14 cellular contexts compared by ENCODE assay signal in the genomic region with DNA sequence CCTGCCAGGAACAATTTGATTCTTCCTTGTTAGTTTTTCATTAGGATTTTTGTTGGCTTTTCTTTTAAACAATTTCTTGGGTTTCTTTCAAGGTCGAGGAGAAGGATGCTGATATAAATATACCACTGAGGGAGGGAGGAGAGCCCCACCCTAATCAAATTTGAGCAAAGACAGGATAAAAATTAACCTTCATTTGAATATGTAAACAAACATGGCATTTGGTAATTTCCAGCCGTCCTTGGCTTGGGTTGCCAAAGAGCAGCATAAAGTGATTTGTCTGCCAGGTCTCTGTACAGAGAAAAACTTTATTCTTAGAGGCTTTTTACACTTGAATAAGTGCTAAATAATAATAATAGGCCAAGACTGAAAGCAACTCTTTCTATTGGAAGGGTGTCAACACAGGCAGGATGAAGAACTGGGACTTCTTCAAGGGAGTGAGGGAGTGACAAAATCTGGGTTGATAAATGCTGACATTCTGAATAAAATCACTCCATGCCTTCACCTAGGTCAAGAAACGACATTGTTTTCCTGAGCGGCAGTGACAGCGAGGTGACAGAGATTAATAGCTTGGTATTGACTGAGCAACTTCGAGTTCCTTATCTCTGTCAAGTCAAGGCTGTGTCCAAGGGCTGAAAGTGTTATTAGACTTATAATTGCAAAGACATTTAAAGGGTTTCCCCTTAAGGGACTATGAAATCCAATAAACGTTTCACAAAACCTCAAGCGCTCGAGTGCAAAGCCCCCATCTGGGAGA.
DNase-seq lines count a peak whose midpoint lies in the region; ATAC-seq and TF ChIP-seq lines count a peak whose summit lies in the region.
"Had no signal": no experiment of that assay in that cellular context is flagged by ENCODE, and none has a peak within 500 bp of the region (broad histone marks: within the 10 kb centered on the region; RNA-seq: fewer than 3 reads in every experiment).

No MANE protein-coding gene starts in this region.

- peak; percentile 62 for TF ChIP-seq EP300 in neural cell (conservative IDR thresholded peaks at IDR 0.05; ENCODE audit: poor library complexity, severe bottlenecking)

- no peak for TF ChIP-seq RAD21 in neural cell (conservative IDR thresholded peaks at IDR 0.05)

- H3K27ac Mint-ChIP-seq in activated CD8-positive, alpha-beta memory T cell treated with anti-CD3 and anti-CD28 coated beads, Interleukin-2, amount 10 ng/mL, durations not matched to agents 7 days and 5 days: no peak overlapping the region
- H3K27ac Mint-ChIP-seq: CD14-positive monocyte; CD4-positive, alpha-beta memory T cell; GM23338 had no signal

- H2AFZ ChIP-seq in neural cell (ENCODE audit: low read depth, low read length): no peak overlapping the region
- H2AFZ ChIP-seq: GM23338 had no signal

- H3K27me3 ChIP-seq in neural cell (ENCODE audit: insufficient read depth, low read depth, low read length): no peaks in the 10 kb centered on the region

- TF ChIP-seq CTCF in neural cell (IDR thresholded peaks at IDR 0.05; ENCODE audit: poor library complexity, severe bottlenecking): no peak

- H3F3A ChIP-seq in neural cell (ENCODE audit: insufficient read depth, low read length, poor library complexity, severe bottlenecking): no peaks in the 10 kb centered on the region

- no peak overlapping the region for H3K27ac ChIP-seq in neural cell (ENCODE audit: low read length)

- H3K4me3 ChIP-seq in neural cell (ENCODE audit: low read length): peak overlapping the region; percentile 13
- H3K4me3 ChIP-seq: GM23338 had no signal

- no peaks in the 10 kb centered on the region for H3K36me3 ChIP-seq in neural cell (ENCODE audit: insufficient read depth, low read length)

- H3K79me2 ChIP-seq in neural cell (replicated peaks; ENCODE audit: insufficient read depth, low read length): no peaks in the 10 kb centered on the region

- DNase-seq in NCI-H2227 treated with DMSO at 0.1 percent for 48 hours (lab: John Stamatoyannopoulos, UW): peak; percentile 10
- peak; percentile 48 for DNase-seq in cerebellar cortex (ENCODE audit: low spot score)
- no peak for DNase-seq in activated CD8-positive, alpha-beta memory T cell treated with anti-CD3 and anti-CD28 coated beads, Interleukin-2, amount 10 ng/mL, durations not matched to agents 7 days and 5 days
- DNase-seq in NCI-H1092 treated with DMSO at 0.1 percent for 48 hours (lab: John Stamatoyannopoulos, UW): no peak
- no peak for DNase-seq in AML-193 (lab: John Stamatoyannopoulos, UW)
- DNase-seq: ACHN; CD4-positive, alpha-beta memory T cell; DMS153; DMS79; GF-D8; HCEC 1CT had no signal

- no peaks in the 10 kb centered on the region for H3K9me3 Mint-ChIP-seq in activated CD8-positive, alpha-beta memory T cell treated with anti-CD3 and anti-CD28 coated beads, Interleukin-2, amount 10 ng/mL, durations not matched to agents 7 days and 5 days (ENCODE audit: low read depth)
- H3K9me3 Mint-ChIP-seq: GM23338 had no signal

- H3K9ac ChIP-seq in neural cell (ENCODE audit: low read length): no peak overlapping the region

- no peaks in the 10 kb centered on the region for H3K9me3 ChIP-seq in neural cell (ENCODE audit: low read length)

- no peak overlapping the region for H3K4me2 ChIP-seq in neural cell (ENCODE audit: low read length)
- H3K4me2 ChIP-seq: GM23338 had no signal

- H3K27me3 Mint-ChIP-seq in activated CD8-positive, alpha-beta memory T cell treated with anti-CD3 and anti-CD28 coated beads, Interleukin-2, amount 10 ng/mL, durations not matched to agents 7 days and 5 days: no peaks in the 10 kb centered on the region
- H3K27me3 Mint-ChIP-seq: CD4-positive, alpha-beta memory T cell had no signal

- CTCF ChIA-PET in activated CD8-positive, alpha-beta memory T cell treated with anti-CD3 and anti-CD28 coated beads, Interleukin-2, amount 10 ng/mL, durations not matched to agents 7 days and 5 days (lab: Charles Lee): no interaction called here

- no peak overlapping the region for H3K4me3 Mint-ChIP-seq in activated CD8-positive, alpha-beta memory T cell treated with anti-CD3 and anti-CD28 coated beads, Interleukin-2, amount 10 ng/mL, durations not matched to agents 7 days and 5 days
- H3K4me3 Mint-ChIP-seq: CD14-positive monocyte; CD4-positive, alpha-beta memory T cell; GM23338 had no signal

- no peaks in the 10 kb centered on the region for H3K9me2 ChIP-seq in neural cell (ENCODE audit: insufficient read depth, low read length)

- no peaks in the 10 kb centered on the region for H3K4me1 Mint-ChIP-seq in activated CD8-positive, alpha-beta memory T cell treated with anti-CD3 and anti-CD28 coated beads, Interleukin-2, amount 10 ng/mL, durations not matched to agents 7 days and 5 days
- H3K4me1 Mint-ChIP-seq: CD14-positive monocyte; CD4-positive, alpha-beta memory T cell; GM23338 had no signal

- no peaks in the 10 kb centered on the region for H3K36me3 Mint-ChIP-seq in activated CD8-positive, alpha-beta memory T cell treated with anti-CD3 and anti-CD28 coated beads, Interleukin-2, amount 10 ng/mL, durations not matched to agents 7 days and 5 days
- H3K36me3 Mint-ChIP-seq: CD14-positive monocyte; CD4-positive, alpha-beta memory T cell had no signal

- H4K20me1 ChIP-seq in neural cell (ENCODE audit: insufficient read depth): no peaks in the 10 kb centered on the region

- ATAC-seq in activated CD8-positive, alpha-beta memory T cell treated with anti-CD3 and anti-CD28 coated beads, Interleukin-2, amount 10 ng/mL, durations not matched to agents 7 days and 5 days: no peak
- ATAC-seq: GM23338 had no signal

TF ChIP-seq in neural cell, 6 proteins besides CTCF, POLR2A, EP300 and RAD21:
- TF ChIP-seq MXI1 (conservative IDR thresholded peaks at IDR 0.05; ENCODE audit: poor library complexity, severe bottlenecking): no peak
- no peak for TF ChIP-seq EZH2 (IDR thresholded peaks at IDR 0.05; ENCODE audit: borderline replicate concordance, insufficient read depth, low read length, poor library complexity, severe bottlenecking)
- TF ChIP-seq SMC3 (conservative IDR thresholded peaks at IDR 0.05; ENCODE audit: poor library complexity): no peak
- TF ChIP-seq TAF1 (IDR thresholded peaks at IDR 0.05; ENCODE audit: low read depth): no peak
- TF ChIP-seq, protein P1, sequence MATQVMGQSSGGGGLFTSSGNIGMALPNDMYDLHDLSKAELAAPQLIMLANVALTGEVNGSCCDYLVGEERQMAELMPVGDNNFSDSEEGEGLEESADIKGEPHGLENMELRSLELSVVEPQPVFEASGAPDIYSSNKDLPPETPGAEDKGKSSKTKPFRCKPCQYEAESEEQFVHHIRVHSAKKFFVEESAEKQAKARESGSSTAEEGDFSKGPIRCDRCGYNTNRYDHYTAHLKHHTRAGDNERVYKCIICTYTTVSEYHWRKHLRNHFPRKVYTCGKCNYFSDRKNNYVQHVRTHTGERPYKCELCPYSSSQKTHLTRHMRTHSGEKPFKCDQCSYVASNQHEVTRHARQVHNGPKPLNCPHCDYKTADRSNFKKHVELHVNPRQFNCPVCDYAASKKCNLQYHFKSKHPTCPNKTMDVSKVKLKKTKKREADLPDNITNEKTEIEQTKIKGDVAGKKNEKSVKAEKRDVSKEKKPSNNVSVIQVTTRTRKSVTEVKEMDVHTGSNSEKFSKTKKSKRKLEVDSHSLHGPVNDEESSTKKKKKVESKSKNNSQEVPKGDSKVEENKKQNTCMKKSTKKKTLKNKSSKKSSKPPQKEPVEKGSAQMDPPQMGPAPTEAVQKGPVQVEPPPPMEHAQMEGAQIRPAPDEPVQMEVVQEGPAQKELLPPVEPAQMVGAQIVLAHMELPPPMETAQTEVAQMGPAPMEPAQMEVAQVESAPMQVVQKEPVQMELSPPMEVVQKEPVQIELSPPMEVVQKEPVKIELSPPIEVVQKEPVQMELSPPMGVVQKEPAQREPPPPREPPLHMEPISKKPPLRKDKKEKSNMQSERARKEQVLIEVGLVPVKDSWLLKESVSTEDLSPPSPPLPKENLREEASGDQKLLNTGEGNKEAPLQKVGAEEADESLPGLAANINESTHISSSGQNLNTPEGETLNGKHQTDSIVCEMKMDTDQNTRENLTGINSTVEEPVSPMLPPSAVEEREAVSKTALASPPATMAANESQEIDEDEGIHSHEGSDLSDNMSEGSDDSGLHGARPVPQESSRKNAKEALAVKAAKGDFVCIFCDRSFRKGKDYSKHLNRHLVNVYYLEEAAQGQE (IDR thresholded peaks at IDR 0.05; ENCODE audit: borderline replicate concordance): no peak
- TF ChIP-seq POLR2AphosphoS5 (IDR thresholded peaks at IDR 0.05): no peak

Comparison
In these comparisons a context has a peak if more than half of its experiments do, and no peak if none do; other contexts are left out.
1. DNase-seq: peak in NCI-H2227 treated with DMSO at 0.1 percent for 48 hours (single experiment) and cerebellar cortex (single experiment); none in activated CD8-positive, alpha-beta memory T cell treated with anti-CD3 and anti-CD28 coated beads, Interleukin-2, amount 10 ng/mL, durations not matched to agents 7 days and 5 days (single experiment), NCI-H1092 treated with DMSO at 0.1 percent for 48 hours (single experiment) and AML-193 (0 of 2).